In the genomic region with DNA sequence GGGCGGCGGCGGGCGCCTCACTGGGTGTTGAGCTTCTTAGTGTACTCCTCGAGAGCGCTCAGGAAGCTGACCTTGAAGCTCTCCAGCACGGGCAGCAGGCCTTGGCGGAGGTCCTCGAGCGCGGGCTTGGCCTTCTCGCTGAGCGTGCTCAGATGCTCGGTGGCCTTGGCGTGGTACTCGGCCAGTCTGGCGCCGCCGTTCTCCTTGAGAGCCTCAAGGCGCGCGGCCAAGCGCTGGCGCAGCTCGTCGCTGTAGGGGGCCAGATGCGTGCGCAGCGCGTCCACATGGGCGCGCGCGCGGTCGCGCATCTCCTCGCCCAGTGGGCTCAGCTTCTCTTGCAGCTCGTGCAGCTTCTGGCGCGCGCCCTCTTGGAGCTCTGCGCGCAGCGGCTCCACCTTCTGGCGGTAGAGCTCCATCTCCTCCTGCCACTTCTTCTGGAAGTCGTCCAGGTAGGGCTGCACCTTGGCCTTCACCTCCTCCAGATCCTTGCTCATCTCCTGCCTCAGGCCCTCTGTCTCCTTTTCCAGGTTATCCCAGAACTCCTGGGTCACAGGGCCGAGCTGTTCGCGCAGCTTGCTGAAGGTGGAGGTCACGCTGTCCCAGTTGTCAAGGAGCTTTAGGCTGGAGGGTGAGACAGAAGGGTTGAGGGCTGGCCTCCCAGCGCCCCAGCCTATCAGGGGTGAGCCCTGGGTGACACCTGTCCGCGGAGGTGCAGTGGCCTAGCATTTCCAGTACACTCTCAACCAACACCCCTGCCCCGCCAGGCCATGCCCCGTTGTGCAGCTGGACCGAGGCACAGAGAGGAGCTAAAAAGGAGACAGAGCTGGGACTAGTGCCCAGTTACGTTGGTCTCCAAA, we compare ENCODE assay signal across 8 cellular contexts. TPM values are rescaled to one million over a fixed set of nuclear protein-coding genes. Genes with fewer than 3 reads are reported as not detected.
DNase-seq lines count a peak whose midpoint lies in the region; ATAC-seq and TF ChIP-seq lines count a peak whose summit lies in the region.

No MANE protein-coding gene starts in this region.

- H3K36me3 ChIP-seq in mucosa of descending colon (ENCODE audit: low read depth) = no peaks in the 10 kb centered on the region

- H3K4me1 ChIP-seq in mucosa of descending colon (ENCODE audit: low read depth) = peaks cover 6% of the 10 kb centered on the region

- peak; percentile 92 for DNase-seq in COLO668 (lab: John Stamatoyannopoulos, UW; ENCODE audit: unreplicated experiment)
- peak; percentile 96 for DNase-seq in HT-29 (ENCODE audit: low spot score)
- DNase-seq in NOMO-1 treated with DMSO at 0.1 percent for 48 hours (lab: John Stamatoyannopoulos, UW; ENCODE audit: unreplicated experiment) = peak; percentile 81
- peak; percentile 71 for DNase-seq in activated T-cell treated with anti-CD3 and anti-CD28 coated beads for 24 hours (ENCODE audit: low read depth)
- DNase-seq in epithelial cell of proximal tubule (ENCODE audit: low read depth) = peak; percentile 30
- DNase-seq in mucosa of descending colon = peak; percentile 86 to 88 (median 88)
- peak; percentile 49 to 59 for DNase-seq in stimulated activated CD8-positive, alpha-beta memory T cell treated with anti-CD3 and anti-CD28 coated beads, Interleukin-4, amount 100 ng/mL, for 1 hour (ENCODE audit: low read depth in 2 of 2, low spot score in 1 of 2)

- H3K9me3 ChIP-seq in mucosa of descending colon = no peaks in the 10 kb centered on the region

- ATAC-seq in GM19467 (IDR thresholded peaks at IDR 0.05; ENCODE audit: unreplicated experiment) (peak; percentile 76), mucosa of descending colon (peak; percentile 91)

- intact Hi-C loops in mucosa of descending colon (cut with DNase I, micrococcal nuclease) = no loop called here

- H3K4me3 ChIP-seq in epithelial cell of proximal tubule (ENCODE audit: low read depth, low read length) (peak overlapping the region; percentile 33), mucosa of descending colon (no peak overlapping the region)

- TF ChIP-seq CTCF in epithelial cell of proximal tubule (conservative IDR thresholded peaks at IDR 0.05; ENCODE audit: low read depth, low read length) (peak; percentile 68), mucosa of descending colon (IDR thresholded peaks at IDR 0.05) (peak; percentile 62)

RNA-seq across cellular contexts. Expression of gene APOA1, which starts 1.4 kb away (rescaled TPM):
- total RNA-seq in HT-29 (2014; rRNA removed; shearing (Covaris generic)) = not detected in 2 replicates
- total RNA-seq in epithelial cell of proximal tubule (not detected in 2 replicates), mucosa of descending colon (under 1 TPM in 2 of 3 donors, not detected in 1; 0.31 to 0.46 TPM)

RNA-seq across cellular contexts. Expression of gene APOC3, which starts 6.3 kb away (rescaled TPM):
- total RNA-seq in HT-29 (2014; rRNA removed; shearing (Covaris generic)) = not detected in 2 replicates
- total RNA-seq in epithelial cell of proximal tubule (not detected in 2 replicates), mucosa of descending colon (under 1 TPM in 1 of 3 donors, not detected in 2; 0.60 TPM)

RNA-seq across cellular contexts. Expression of gene APOA4, which starts 12.9 kb away (rescaled TPM):
- total RNA-seq in HT-29 (2014; rRNA removed; shearing (Covaris generic)) = not detected in 2 replicates
- not detected in 2 replicates for total RNA-seq in epithelial cell of proximal tubule
- not detected for total RNA-seq in mucosa of descending colon

RNA-seq across cellular contexts. Expression of gene APOA5, which starts 44.3 kb away (rescaled TPM):
- not detected in 2 replicates for total RNA-seq in HT-29 (2014; rRNA removed; shearing (Covaris generic))
- total RNA-seq in epithelial cell of proximal tubule (not detected in 2 replicates), mucosa of descending colon (not detected)

RNA-seq across cellular contexts. Expression of gene ZPR1, which starts 48.2 kb away (rescaled TPM):
- total RNA-seq in HT-29 (2014; rRNA removed; shearing (Covaris generic)) = 56.3 and 60.7 TPM in 2 replicates
- 39.4 and 64.4 TPM in 2 replicates for total RNA-seq in epithelial cell of proximal tubule
- total RNA-seq in mucosa of descending colon = 10 to 100 TPM; 28.5 to 34.6 (median 33.4) TPM

Comparison
In these comparisons a context has a peak if more than half of its experiments do, and no peak if none do; other contexts are left out.
1. DNase-seq: peak in every context shown above with its lines; median percentile 96 in HT-29; 92 in COLO668; 88 in mucosa of descending colon; 81 in NOMO-1 treated with DMSO at 0.1 percent for 48 hours; 71 in activated T-cell treated with anti-CD3 and anti-CD28 coated beads for 24 hours; 54 in stimulated activated CD8-positive, alpha-beta memory T cell treated with anti-CD3 and anti-CD28 coated beads, Interleukin-4, amount 100 ng/mL, for 1 hour; 30 in epithelial cell of proximal tubule.